Comparison of ENCODE assay signal across 8 cellular contexts in the genomic region with DNA sequence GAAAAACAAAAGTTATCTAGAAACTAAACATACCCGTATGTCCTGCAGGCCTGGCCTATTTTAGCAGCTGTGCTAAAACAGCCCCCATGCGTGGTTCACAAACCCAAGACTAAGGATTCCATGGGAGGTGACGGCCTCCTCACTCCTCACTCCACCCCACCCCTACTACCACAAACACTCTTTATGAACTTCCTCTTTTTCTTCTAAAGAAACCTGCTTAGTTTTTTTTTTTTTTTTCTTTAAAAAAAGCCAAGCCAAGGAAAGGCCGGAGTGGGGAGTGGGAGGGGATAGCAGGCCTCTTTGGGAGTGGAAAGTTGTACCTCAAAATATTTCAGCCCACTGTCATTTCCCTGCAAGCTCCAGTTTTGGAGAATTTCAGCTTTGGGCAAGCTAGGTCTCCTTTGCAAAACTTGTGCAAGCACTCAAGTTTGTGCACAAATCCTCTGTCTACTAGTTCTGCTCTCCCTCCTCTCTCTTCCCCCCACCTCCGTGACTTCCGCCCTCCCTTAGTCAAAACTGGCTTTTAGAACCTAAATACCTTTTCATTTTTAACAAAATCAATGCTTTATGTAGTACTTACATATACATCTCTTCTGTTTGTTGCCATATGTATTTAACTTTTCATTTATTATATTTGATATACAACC. TPM values are rescaled to one million over a fixed set of nuclear protein-coding genes. Genes with fewer than 3 reads are reported as not detected.
DNase-seq lines count a peak whose midpoint lies in the region; ATAC-seq and TF ChIP-seq lines count a peak whose summit lies in the region.

No MANE protein-coding gene starts in this region.

- no peak overlapping the region; the same call in 1 of the 2 replicates for H3K27ac ChIP-seq in HCT116 (ENCODE audit: low read depth, low read length)
- peak overlapping the region in 3 of 4 donors; percentile 66 to 83 (median 73) for H3K27ac ChIP-seq in body of pancreas
- peak overlapping the region; percentile 84 to 95 for H3K27ac ChIP-seq in lung (ENCODE audit: low read depth in 1 of 2, low read length in 1 of 2)
- peak overlapping the region in 1 of 2 donors; percentile 48 for H3K27ac ChIP-seq in aorta (ENCODE audit: low read depth in 1 of 2, low read length in 2 of 2)

- no peaks in the 10 kb centered on the region for H3K27me3 ChIP-seq in HCT116 (ENCODE audit: insufficient read depth, low read length)
- H3K27me3 ChIP-seq in body of pancreas, result no peaks in the 10 kb centered on the region
- H3K27me3 ChIP-seq in lung (ENCODE audit: control insufficient read depth, insufficient read depth), result no peaks in the 10 kb centered on the region
- no peaks in the 10 kb centered on the region for H3K27me3 ChIP-seq in aorta (ENCODE audit: control insufficient read depth in 1 of 2, insufficient read depth in 2 of 2, low read length in 1 of 2)

- intact Hi-C loops in HCT116 (cut with micrococcal nuclease), result no loop called here
- intact Hi-C loops in body of pancreas (cut with DNase I), result no loop called here
- intact Hi-C loops in aorta (cut with DNase I), result loop anchor here in 1 of 2 donors (5.0 to 10.0 kb wide), 2 partner anchors 109 to 1119 kb away; no protein-coding TSS in a partner anchor

- no peak for TF ChIP-seq POLR2A in HCT116 (IDR thresholded peaks at IDR 0.05; ENCODE audit: borderline replicate concordance, extremely low read depth, insufficient read depth, insufficient read length)
- TF ChIP-seq POLR2A in body of pancreas (IDR thresholded peaks at IDR 0.05), result no peak

- WGBS in body of pancreas, 2 donors, result 39 to 43% methylated on average over 6 of the region's 6 CpGs
- WGBS in lung, 2 donors, result 12 to 21% methylated on average over 6 of the region's 6 CpGs
- 26 to 28% methylated on average over 6 of the region's 6 CpGs for WGBS in aorta, 2 donors

- CTCF ChIA-PET in HCT116 (lab: Charles Lee), result no interaction called here

- ATAC-seq in GM18502 (IDR thresholded peaks at IDR 0.05; ENCODE audit: poor library complexity, unreplicated experiment) (peak; percentile 63), HCT116 (peak; percentile 26), body of pancreas (no peak), lung (ENCODE audit: insufficient read depth, low FRiP score) (peak; percentile 37), aorta (ENCODE audit: low FRiP score) (peak; percentile 71)

- no TSS peak for BruUV-seq in HCT116 (replicated peaks; lab: Mats Ljungman, UMichigan)

- peaks cover 5 to 43% of the 10 kb centered on the region in 2 experiments for H3K4me1 ChIP-seq in HCT116 (ENCODE audit: control insufficient read depth in 1 of 2, insufficient read depth in 2 of 2, low read length in 2 of 2)
- peaks cover 19% of the 10 kb centered on the region for H3K4me1 ChIP-seq in body of pancreas
- H3K4me1 ChIP-seq in lung (ENCODE audit: control insufficient read depth in 2 of 2, insufficient read depth in 2 of 2, low read length in 2 of 2), result peaks cover 0 to 16% of the 10 kb centered on the region in 2 donors
- no peaks in the 10 kb centered on the region for H3K4me1 ChIP-seq in aorta (ENCODE audit: control insufficient read depth in 1 of 2, insufficient read depth in 2 of 2, low read length in 2 of 2)

- no peaks in the 10 kb centered on the region for H3K9me3 ChIP-seq in HCT116 (ENCODE audit: control insufficient read depth in 1 of 2, insufficient read depth in 1 of 2, low read depth in 1 of 2, low read length in 2 of 2)
- no peaks in the 10 kb centered on the region for H3K9me3 ChIP-seq in body of pancreas
- no peaks in the 10 kb centered on the region for H3K9me3 ChIP-seq in lung (ENCODE audit: control insufficient read depth in 2 of 2, insufficient read depth in 1 of 2, low read length in 1 of 2)
- no peaks in the 10 kb centered on the region for H3K9me3 ChIP-seq in aorta (ENCODE audit: control insufficient read depth, low read length)

- H3K79me2 ChIP-seq in HCT116 (ENCODE audit: insufficient read depth, low read length), result no peaks in the 10 kb centered on the region

- TF ChIP-seq CTCF in HCT116 (IDR thresholded peaks at IDR 0.05 in 2 of 3, conservative IDR thresholded peaks at IDR 0.05 in 1 of 3; ENCODE audit: borderline replicate concordance in 1 of 3, insufficient read depth in 1 of 3, low read depth in 2 of 3, low read length in 2 of 3) (no peak), body of pancreas (IDR thresholded peaks at IDR 0.05) (no peak), lung (IDR thresholded peaks at IDR 0.05; ENCODE audit: control extremely low read depth, extremely low read depth) (no peak)

- DNase-seq in HCT116 (ENCODE audit: low read depth, low spot score) (no peak), NAMALWA (ENCODE audit: low spot score) (peak; percentile 65), body of pancreas (no peak), lung (ENCODE audit: low spot score) (no peak), aorta (no peak), AG08395 (ENCODE audit: low spot score) (no peak), DMS 273 treated with DMSO at 0.1 percent for 48 hours (lab: John Stamatoyannopoulos, UW) (no peak)

- peak overlapping the region; percentile 65 for H3K9ac ChIP-seq in HCT116 (ENCODE audit: low read length)

- no peak for TF ChIP-seq RAD21 in HCT116 (IDR thresholded peaks at IDR 0.05; ENCODE audit: low read depth)

- H4K20me1 ChIP-seq in HCT116 (ENCODE audit: insufficient read depth), result no peaks in the 10 kb centered on the region

- H3K36me3 ChIP-seq in HCT116 (ENCODE audit: control insufficient read depth in 1 of 2, insufficient read depth in 2 of 2, low read length in 2 of 2) (no peaks in the 10 kb centered on the region), body of pancreas (replicated peaks in 1 of 2; ENCODE audit: insufficient read depth in 1 of 2, low read depth in 2 of 2) (no peaks in the 10 kb centered on the region), lung (ENCODE audit: control insufficient read depth in 2 of 2, insufficient read depth in 2 of 2, low read length in 2 of 2) (peaks cover 0 to under 1% of the 10 kb centered on the region in 2 donors), aorta (ENCODE audit: control insufficient read depth in 1 of 2, insufficient read depth in 2 of 2, low read length in 1 of 2) (no peaks in the 10 kb centered on the region)

- H3K9me2 ChIP-seq in HCT116 (ENCODE audit: insufficient read depth), result no peaks in the 10 kb centered on the region

- RAD21 ChIA-PET in HCT116 (lab: Charles Lee; ENCODE audit: low non-redundant PET in 1 of 2, low total read pairs in 2 of 2, uncharacterized antibody in 2 of 2, unreplicated experiment in 2 of 2), result no interaction called here

- POLR2A ChIA-PET in HCT116 (lab: Charles Lee), result interaction anchor here (0.9 kb wide), 1 partner anchor 10 kb away, joined by 3 read pairs; no protein-coding TSS in a partner anchor

- H2AFZ ChIP-seq in HCT116 (ENCODE audit: low read depth, low read length, poor library complexity, severe bottlenecking), result peak overlapping the region; percentile 84

- H3K4me3 ChIP-seq in HCT116 (replicated peaks in 1 of 2; ENCODE audit: low read depth in 1 of 2, low read length in 2 of 2), result peak overlapping the region; percentile 71 to 77
- peak overlapping the region in 1 of 2 donors; percentile 66 for H3K4me3 ChIP-seq in body of pancreas
- H3K4me3 ChIP-seq in lung, result peak overlapping the region; percentile 2
- H3K4me3 ChIP-seq in aorta (ENCODE audit: low read length in 2 of 2), result peak overlapping the region; percentile 69 to 83

- H3K4me2 ChIP-seq in HCT116 (ENCODE audit: low read length), result peak overlapping the region; percentile 86

TF ChIP-seq in HCT116, 20 proteins besides CTCF, POLR2A, EP300 and RAD21:
- TF ChIP-seq CBX3 (IDR thresholded peaks at IDR 0.05; ENCODE audit: low read depth) (0 out of 2 replicates have a peak, but pooled peaks have one; percentile 4), EGR1 (IDR thresholded peaks at IDR 0.05; ENCODE audit: low read depth) (no peak)

RNA-seq across cellular contexts. Expression of a gene that starts 0.5 kb away (rescaled TPM):
- 6.3 TPM for total RNA-seq in HCT116 (2021; ENCODE audit: unreplicated experiment)
- polyA plus RNA-seq in HCT116 (2012), result 4.4 and 7.9 TPM in 2 replicates
- 10 to 100 TPM; 16.9 to 34.6 TPM for total RNA-seq in body of pancreas
- 10 to 100 TPM; 39.8 to 47.2 TPM for total RNA-seq in lung
- polyA plus RNA-seq in lung, result 10 to 100 TPM in 1 of 2 donors, 1 to 10 TPM in 1; 4.8 to 17.4 TPM
- 10 to 100 TPM; 82.6 to 88.0 TPM for total RNA-seq in aorta
- 10 to 100 TPM; 16.0 to 18.8 TPM for polyA plus RNA-seq in aorta
